In the genomic region with DNA sequence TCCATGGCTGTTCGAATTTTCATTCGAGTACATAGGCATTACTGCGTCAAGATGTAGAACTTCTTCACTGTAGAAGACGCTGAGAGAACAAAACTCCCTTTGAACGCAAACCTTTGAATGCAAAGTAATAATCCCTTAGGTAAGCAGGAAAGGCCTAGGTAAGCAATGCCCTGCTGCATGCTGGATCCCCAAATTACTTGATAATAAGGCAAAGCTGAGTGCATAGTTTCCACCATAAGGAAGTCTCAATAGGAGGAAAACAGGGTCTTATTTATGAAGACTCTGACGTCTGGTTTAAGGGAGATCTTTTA, we compare ENCODE assay signal across 1 cellular context.
TF ChIP-seq lines count a peak whose summit lies in the region.

No MANE protein-coding gene starts in this region.

TF ChIP-seq in SK-N-SH, 30 proteins besides CTCF, POLR2A, EP300 and RAD21 (continued from another document):
- TF ChIP-seq FOSL2 (IDR thresholded peaks at IDR 0.05; ENCODE audit: borderline replicate concordance, low read depth) = no peak
